Comparison of ENCODE assay signal across 8 cellular contexts in the genomic region with DNA sequence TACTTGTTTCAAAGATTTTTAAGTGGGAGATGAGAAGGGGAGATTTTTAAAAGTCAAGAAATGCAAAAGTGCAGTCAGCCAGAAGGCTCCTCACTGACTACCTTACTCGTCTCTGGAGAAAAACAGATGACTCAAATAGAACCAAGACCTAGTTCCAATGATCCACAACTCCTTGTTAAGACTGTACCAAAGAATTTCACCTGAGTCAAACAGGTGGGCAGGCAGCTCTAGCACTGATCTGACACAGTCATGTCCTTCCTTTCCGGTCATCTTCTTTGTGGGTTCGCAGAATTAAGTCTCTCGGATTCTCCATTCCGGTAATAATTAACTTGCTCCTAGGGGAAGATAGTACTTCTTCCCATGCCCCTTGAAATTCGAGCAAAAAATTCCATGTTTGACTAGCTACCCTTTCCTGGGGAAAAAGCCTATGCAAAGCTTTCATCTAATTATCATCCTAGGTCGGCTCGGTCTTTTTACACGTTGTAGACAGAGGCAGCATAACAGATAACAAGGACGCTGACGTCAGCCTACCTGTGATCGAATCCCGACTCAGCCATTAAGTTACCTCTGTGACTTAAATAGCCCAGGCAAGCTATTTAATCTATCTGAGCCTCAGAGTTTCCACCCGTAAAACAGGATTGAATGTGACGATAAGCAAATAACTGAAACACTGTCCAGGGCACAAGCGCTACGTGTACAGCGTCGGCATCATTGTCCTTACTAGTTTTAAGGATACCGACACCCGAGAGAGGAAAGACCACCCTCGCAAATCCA. TPM values are rescaled to one million over a fixed set of nuclear protein-coding genes. Genes with fewer than 3 reads are reported as not detected.
DNase-seq lines count a peak whose midpoint lies in the region; ATAC-seq and TF ChIP-seq lines count a peak whose summit lies in the region.

No MANE protein-coding gene starts in this region.

- no peak for ATAC-seq in GM21360 (IDR thresholded peaks at IDR 0.05; ENCODE audit: unreplicated experiment)
- ATAC-seq in GM19035 (IDR thresholded peaks at IDR 0.05; ENCODE audit: unreplicated experiment) = no peak

- H3K9me3 ChIP-seq in Peyer's patch (no peaks in the 10 kb centered on the region), hepatocyte (ENCODE audit: low read depth) (no peaks in the 10 kb centered on the region)

- peak overlapping the region; percentile 78 for H3K4me2 ChIP-seq in hepatocyte

- H4K20me1 ChIP-seq in hepatocyte (ENCODE audit: insufficient read depth, poor library complexity, severe bottlenecking) = peaks cover 27% of the 10 kb centered on the region

- no peaks in the 10 kb centered on the region for H3K9me2 ChIP-seq in hepatocyte (replicated peaks; ENCODE audit: insufficient read depth)

- H3K4me3 ChIP-seq in Peyer's patch (peak overlapping the region; percentile 90 to 98 (median 94)), hepatocyte (peak overlapping the region; percentile 47), skeletal muscle cell (ENCODE audit: low read depth, low read length) (peak overlapping the region; percentile 95)

- TF ChIP-seq CTCF in Peyer's patch (IDR thresholded peaks at IDR 0.05) (peak in 2 of 6 experiments; percentile 14 to 17), hepatocyte (IDR thresholded peaks at IDR 0.05; ENCODE audit: poor library complexity) (no peak)

- H3K4me1 ChIP-seq in Peyer's patch (peaks cover 0 to 32% (median 0%) of the 10 kb centered on the region in 4 donors), hepatocyte (ENCODE audit: insufficient read depth) (peaks cover 12% of the 10 kb centered on the region)

- H3K27ac ChIP-seq in Peyer's patch (peak overlapping the region; percentile 96 to 99 (median 98)), hepatocyte (peak overlapping the region; percentile 97)

- DNase-seq in activated gamma-delta T cell treated with Interleukin-2 at 50 U/mL for 16 hours = peak; percentile 19
- DNase-seq in activated gamma-delta T cell (lab: John Stamatoyannopoulos, UW) = no peak
- DNase-seq in Peyer's patch = peak; percentile 47 to 82 (median 49)
- DNase-seq in activated naive CD8-positive, alpha-beta T cell treated with anti-CD3 and anti-CD28 coated beads, Interleukin-2, amount 50 U/mL, for 16 hours (ENCODE audit: low read depth, low spot score) = peak; percentile 6
- peak; percentile 82 for DNase-seq in hepatocyte (ENCODE audit: low spot score)
- DNase-seq in skeletal muscle cell (ENCODE audit: low read depth) = no peak

- H3K79me2 ChIP-seq in hepatocyte = peaks cover 44% of the 10 kb centered on the region

- H2AFZ ChIP-seq in hepatocyte = peak overlapping the region; percentile 21

- H3K27me3 ChIP-seq in Peyer's patch = no peaks in the 10 kb centered on the region
- no peaks in the 10 kb centered on the region for H3K27me3 ChIP-seq in hepatocyte

- H3K36me3 ChIP-seq in Peyer's patch = peaks cover 0 to 18% (median 0%) of the 10 kb centered on the region in 3 donors
- H3K36me3 ChIP-seq in hepatocyte (replicated peaks; ENCODE audit: insufficient read depth, low read depth) = no peaks in the 10 kb centered on the region

- WGBS in hepatocyte (ENCODE audit: low lambda C conversion rate, missing lambda C conversion rate) = 3% methylated on average over 22 of the region's 22 CpGs

- TF ChIP-seq POLR2A in Peyer's patch (IDR thresholded peaks at IDR 0.05) = peak in 1 of 2 donors; percentile 19

RNA-seq across cellular contexts. Expression of gene SELENOK, which starts 0.7 kb away (rescaled TPM):
- total RNA-seq in Peyer's patch = 10 to 100 TPM; 26.1 to 69.7 (median 41.9) TPM
- 59.7 and 62.2 TPM in 2 replicates for total RNA-seq in hepatocyte
- 155 and 163 TPM in 2 replicates for polyA plus RNA-seq in hepatocyte

RNA-seq across cellular contexts. Expression of gene ACTR8, which starts 9.0 kb away (rescaled TPM):
- total RNA-seq in Peyer's patch (10 to 100 TPM; 13.7 to 53.6 (median 24.9) TPM), hepatocyte (27.2 and 29.1 TPM in 2 replicates)
- polyA plus RNA-seq in hepatocyte = 17.2 and 19.6 TPM in 2 replicates

RNA-seq across cellular contexts. Expression of gene IL17RB, which starts 44.5 kb away (rescaled TPM):
- 10 to 100 TPM; 18.2 to 38.5 (median 32.4) TPM for total RNA-seq in Peyer's patch
- 17.4 and 19.5 TPM in 2 replicates for total RNA-seq in hepatocyte
- polyA plus RNA-seq in hepatocyte = 12.8 and 14.1 TPM in 2 replicates

RNA-seq across cellular contexts. Expression of gene CHDH, which starts 44.7 kb away (rescaled TPM):
- total RNA-seq in Peyer's patch = 100 to 1,000 TPM in 2 of 4 donors, 10 to 100 TPM in 2; 57.8 to 126 (median 94.2) TPM
- 30.1 and 62.6 TPM in 2 replicates for total RNA-seq in hepatocyte
- 29.1 and 31.1 TPM in 2 replicates for polyA plus RNA-seq in hepatocyte

Comparison
In these comparisons a context has a peak if more than half of its experiments do, and no peak if none do; other contexts are left out.
1. DNase-seq: peak in activated gamma-delta T cell treated with Interleukin-2 at 50 U/mL for 16 hours (single experiment), Peyer's patch (3 of 3), activated naive CD8-positive, alpha-beta T cell treated with anti-CD3 and anti-CD28 coated beads, Interleukin-2, amount 50 U/mL, for 16 hours (single experiment) and hepatocyte (single experiment); none in activated gamma-delta T cell (single experiment) and skeletal muscle cell (single experiment).
2. Peak in every context shown above with its lines, with median percentiles within 50 percentile points of each other: H3K4me3 ChIP-seq.